In genomic region chr1:150020711-150021110, GRCh38 we compare ENCODE assay signal across 14 cellular contexts.
"Had no signal": no experiment of that assay in that cellular context is flagged by ENCODE, and none has a peak within 500 bp of the region (broad histone marks: within the 10 kb centered on the region; RNA-seq: fewer than 3 reads in every experiment).

No MANE protein-coding gene starts in this region.

- H3K9me3 ChIP-seq: mucosa of descending colon, SK-N-SH had no signal

- H3K4me1 Mint-ChIP-seq: activated naive CD8-positive, alpha-beta T cell treated with anti-CD3 and anti-CD28 coated beads, Interleukin-2, amount 50 U/mL, for 24 hours; stimulated activated naive CD8-positive, alpha-beta T cell treated with anti-CD3 and anti-CD28 coated beads, Interleukin-15, amount 100 ng/mL, for 72 hours had no signal

- ATAC-seq: activated naive CD8-positive, alpha-beta T cell treated with anti-CD3 and anti-CD28 coated beads, Interleukin-2, amount 50 U/mL, for 24 hours; natural killer cell treated with Interleukin-12 subunit alpha and Interleukin-12 subunit beta and Interleukin-15 and Interleukin-18, amount 100 ng/mL, for 72 hours; stimulated activated naive CD8-positive, alpha-beta T cell treated with anti-CD3 and anti-CD28 coated beads, Interleukin-15, amount 100 ng/mL, for 72 hours; WTC11 had no signal

- H3K27ac Mint-ChIP-seq: activated naive CD8-positive, alpha-beta T cell treated with anti-CD3 and anti-CD28 coated beads, Interleukin-2, amount 50 U/mL, for 24 hours; natural killer cell treated with Interleukin-12 subunit alpha and Interleukin-12 subunit beta and Interleukin-15 and Interleukin-18, amount 100 ng/mL, for 72 hours; stimulated activated naive CD8-positive, alpha-beta T cell treated with anti-CD3 and anti-CD28 coated beads, Interleukin-15, amount 100 ng/mL, for 72 hours; T-helper 1 cell treated with Interleukin-12 subunit alpha and Interleukin-12 subunit beta and Interleukin-4 antibody, amounts not matched to agents 30 μg/mL and 1 μg/mL, for 36 hours had no signal

- DNase-seq: activated CD4-positive, alpha-beta T cell treated with anti-CD3 and anti-CD28 coated beads for 48 hours; activated naive CD4-positive, alpha-beta T cell treated with Interleukin-2 at 50 U/mL for 16 hours; activated naive CD8-positive, alpha-beta T cell treated with anti-CD3 and anti-CD28 coated beads, Interleukin-2, amount 50 U/mL, for 24 hours; caudate nucleus; endodermal cell; erythroblast; SK-N-SH; stimulated activated CD4-positive, alpha-beta T cell treated with anti-CD3 and anti-CD28 coated beads, Interleukin-15, amount 100 ng/mL, for 24 hours; stimulated activated CD4-positive, alpha-beta T cell treated with anti-CD3 and anti-CD28 coated beads, Interleukin-4, amount 100 ng/mL, for 24 hours; stimulated activated naive CD8-positive, alpha-beta T cell treated with anti-CD3 and anti-CD28 coated beads, Interleukin-15, amount 100 ng/mL, for 72 hours had no signal

- H3K4me3 ChIP-seq: mucosa of descending colon had no signal

- H3K4me3 Mint-ChIP-seq: activated naive CD8-positive, alpha-beta T cell treated with anti-CD3 and anti-CD28 coated beads, Interleukin-2, amount 50 U/mL, for 24 hours; endodermal cell; natural killer cell treated with Interleukin-12 subunit alpha and Interleukin-12 subunit beta and Interleukin-15 and Interleukin-18, amount 100 ng/mL, for 72 hours; stimulated activated naive CD8-positive, alpha-beta T cell treated with anti-CD3 and anti-CD28 coated beads, Interleukin-15, amount 100 ng/mL, for 72 hours; T-helper 1 cell treated with Interleukin-12 subunit alpha and Interleukin-12 subunit beta and Interleukin-4 antibody, amounts not matched to agents 30 μg/mL and 1 μg/mL, for 36 hours; WTC11 had no signal

- H3K9me3 Mint-ChIP-seq: activated naive CD8-positive, alpha-beta T cell treated with anti-CD3 and anti-CD28 coated beads, Interleukin-2, amount 50 U/mL, for 24 hours; endodermal cell; natural killer cell treated with Interleukin-12 subunit alpha and Interleukin-12 subunit beta and Interleukin-15 and Interleukin-18, amount 100 ng/mL, for 72 hours; stimulated activated naive CD8-positive, alpha-beta T cell treated with anti-CD3 and anti-CD28 coated beads, Interleukin-15, amount 100 ng/mL, for 72 hours; T-helper 1 cell treated with Interleukin-12 subunit alpha and Interleukin-12 subunit beta and Interleukin-4 antibody, amounts not matched to agents 30 μg/mL and 1 μg/mL, for 36 hours; WTC11 had no signal

- H3K36me3 Mint-ChIP-seq: natural killer cell treated with Interleukin-12 subunit alpha and Interleukin-12 subunit beta and Interleukin-15 and Interleukin-18, amount 100 ng/mL, for 72 hours; WTC11 had no signal
